ENCODE assay signal across 35 cellular contexts in the genomic region with DNA sequence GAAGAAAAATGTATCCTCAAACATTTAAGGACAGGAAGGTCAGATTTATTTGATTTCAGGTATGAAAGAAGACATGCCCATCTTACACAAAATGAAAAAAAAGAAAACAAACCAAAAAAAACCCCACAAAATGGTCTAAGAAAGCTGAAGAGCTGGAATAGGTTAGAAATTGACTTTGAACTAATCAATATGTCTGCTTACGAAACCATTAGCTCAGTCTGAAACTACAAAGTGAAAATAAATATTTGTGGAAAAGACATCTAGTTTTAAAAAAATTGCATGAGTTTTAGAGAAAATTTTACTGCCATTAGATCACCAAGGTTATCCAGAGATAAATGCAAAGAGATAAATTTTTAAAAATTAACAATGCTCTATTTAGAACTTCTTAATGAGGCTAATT.
"Had no signal": no experiment of that assay in that cellular context is flagged by ENCODE, and none has a peak within 500 bp of the region (broad histone marks: within the 10 kb centered on the region; RNA-seq: fewer than 3 reads in every experiment).

No MANE protein-coding gene starts in this region.

- H3K4me1 ChIP-seq: ascending aorta had no signal

- ATAC-seq: activated CD4-positive, alpha-beta T cell treated with anti-CD3 and anti-CD28 coated beads for 36 hours; activated CD4-positive, CD25-positive, alpha-beta regulatory T cell treated with anti-CD3 and anti-CD28 coated beads, Interleukin-2, amount 50 U/mL, for 24 hours; activated CD8-positive, alpha-beta memory T cell treated with anti-CD3 and anti-CD28 coated beads, Interleukin-2, amount 10 ng/mL, durations not matched to agents 7 days and 5 days; activated CD8-positive, alpha-beta T cell treated with anti-CD3 and anti-CD28 coated beads, Interleukin-2, amount 10 ng/mL, durations not matched to agents 7 days and 5 days; activated naive CD8-positive, alpha-beta T cell treated with anti-CD3 and anti-CD28 coated beads, Interleukin-2, amount 50 U/mL, for 24 hours; T-cell; WTC11 had no signal

- H3K9me3 ChIP-seq: ascending aorta had no signal

- H3K27ac ChIP-seq: ascending aorta, cardiac muscle cell, WERI-Rb-1 had no signal

- H3K9me3 Mint-ChIP-seq: activated CD4-positive, alpha-beta memory T cell treated with anti-CD3 and anti-CD28 coated beads, Interleukin-2, amount 10 ng/mL, durations not matched to agents 7 days and 5 days; activated CD4-positive, alpha-beta T cell treated with anti-CD3 and anti-CD28 coated beads, Interleukin-2, amount 10 ng/mL, durations not matched to agents 7 days and 5 days; activated naive CD4-positive, alpha-beta T cell treated with anti-CD3 and anti-CD28 coated beads, Interleukin-2, amount 10 ng/mL, durations not matched to agents 7 days and 5 days; activated naive CD4-positive, alpha-beta T cell treated with anti-CD3 and anti-CD28 coated beads, Interleukin-2, amount 50 U/mL, for 24 hours; activated naive CD8-positive, alpha-beta T cell treated with anti-CD3 and anti-CD28 coated beads, Interleukin-2, amount 10 ng/mL, durations not matched to agents 7 days and 5 days; activated naive CD8-positive, alpha-beta T cell treated with anti-CD3 and anti-CD28 coated beads, Interleukin-2, amount 50 U/mL, for 24 hours; activated T-cell treated with anti-CD3 and anti-CD28 coated beads, Interleukin-2, amount 50 U/mL, for 24 hours; activated T-helper 2 cell treated with anti-CD3 and anti-CD28 coated beads, Interferon-gamma antibody, Interleukin-2, Interleukin-4, amounts not matched to agents 10 μg/mL and 5 μg/mL and 100 μg/mL, durations not matched to agents 14 hours and 24 hours and 36 hours; brain; T-cell; T-helper 2 cell treated with Interferon-gamma antibody and Interleukin-4, amounts not matched to agents 5 μg/mL and 100 μg/mL, for 36 hours; WTC11 had no signal

- H3K4me1 Mint-ChIP-seq: brain, WTC11 had no signal

- H3K4me3 ChIP-seq: ascending aorta, cardiac muscle cell had no signal

- H3K4me3 Mint-ChIP-seq: activated CD4-positive, alpha-beta memory T cell treated with anti-CD3 and anti-CD28 coated beads, Interleukin-2, amount 10 ng/mL, durations not matched to agents 7 days and 5 days; activated CD4-positive, alpha-beta T cell treated with anti-CD3 and anti-CD28 coated beads for 36 hours; activated CD4-positive, alpha-beta T cell treated with anti-CD3 and anti-CD28 coated beads, Interleukin-2, amount 10 ng/mL, durations not matched to agents 7 days and 5 days; activated CD8-positive, alpha-beta memory T cell treated with anti-CD3 and anti-CD28 coated beads, Interleukin-2, amount 10 ng/mL, durations not matched to agents 7 days and 5 days; activated CD8-positive, alpha-beta T cell treated with anti-CD3 and anti-CD28 coated beads, Interleukin-2, amount 10 ng/mL, durations not matched to agents 7 days and 5 days; activated naive CD4-positive, alpha-beta T cell treated with anti-CD3 and anti-CD28 coated beads, Interleukin-2, amount 10 ng/mL, durations not matched to agents 7 days and 5 days; activated naive CD4-positive, alpha-beta T cell treated with anti-CD3 and anti-CD28 coated beads, Interleukin-2, amount 50 U/mL, for 24 hours; activated naive CD8-positive, alpha-beta T cell; activated naive CD8-positive, alpha-beta T cell treated with anti-CD3 and anti-CD28 coated beads, Interleukin-2, amount 10 ng/mL, durations not matched to agents 7 days and 5 days; activated naive CD8-positive, alpha-beta T cell treated with anti-CD3 and anti-CD28 coated beads, Interleukin-2, amount 50 U/mL, for 24 hours; activated T-cell treated with anti-CD3 and anti-CD28 coated beads, Interleukin-2, amount 50 U/mL, for 24 hours; brain; T-cell; T-helper 2 cell treated with Interferon-gamma antibody and Interleukin-4, amounts not matched to agents 5 μg/mL and 100 μg/mL, for 36 hours; WTC11 had no signal

- H3K27me3 Mint-ChIP-seq: activated CD4-positive, alpha-beta memory T cell treated with anti-CD3 and anti-CD28 coated beads, Interleukin-2, amount 10 ng/mL, durations not matched to agents 7 days and 5 days; activated naive CD4-positive, alpha-beta T cell treated with anti-CD3 and anti-CD28 coated beads, Interleukin-2, amount 10 ng/mL, durations not matched to agents 7 days and 5 days had no signal

- DNase-seq: activated CD4-positive, alpha-beta memory T cell treated with anti-CD3 and anti-CD28 coated beads, Interleukin-2, amount 10 ng/mL, durations not matched to agents 7 days and 5 days; activated CD4-positive, alpha-beta T cell treated with anti-CD3 and anti-CD28 coated beads for 1 hour; activated CD4-positive, alpha-beta T cell treated with anti-CD3 and anti-CD28 coated beads for 36 hours; activated CD4-positive, alpha-beta T cell treated with anti-CD3 and anti-CD28 coated beads for 48 hours; activated CD4-positive, alpha-beta T cell treated with anti-CD3 and anti-CD28 coated beads, Interleukin-2, amount 10 ng/mL, durations not matched to agents 7 days and 5 days; activated CD4-positive, alpha-beta T cell treated with anti-CD3 and anti-CD28 coated beads, Interleukin-2, amount 50 U/mL, for 48 hours; activated CD4-positive, CD25-positive, alpha-beta regulatory T cell; activated CD8-positive, alpha-beta memory T cell treated with anti-CD3 and anti-CD28 coated beads for 24 hours; activated CD8-positive, alpha-beta memory T cell treated with anti-CD3 and anti-CD28 coated beads, Interleukin-2, amount 10 ng/mL, durations not matched to agents 7 days and 5 days; activated CD8-positive, alpha-beta memory T cell treated with anti-CD3 and anti-CD28 coated beads, Interleukin-2, amount 50 U/mL, for 48 hours; activated CD8-positive, alpha-beta T cell treated with anti-CD3 and anti-CD28 coated beads, Interleukin-2, amount 10 ng/mL, durations not matched to agents 7 days and 5 days; activated effector memory CD4-positive, alpha-beta T cell treated with Interleukin-2 at 50 U/mL for 16 hours; activated gamma-delta T cell; activated naive CD4-positive, alpha-beta T cell treated with anti-CD3 and anti-CD28 coated beads, Interleukin-2, amount 10 ng/mL, durations not matched to agents 7 days and 5 days; activated naive CD4-positive, alpha-beta T cell treated with Interleukin-2 at 50 U/mL for 16 hours; activated naive CD8-positive, alpha-beta T cell treated with anti-CD3 and anti-CD28 coated beads, Interleukin-2, amount 10 ng/mL, durations not matched to agents 7 days and 5 days; activated naive CD8-positive, alpha-beta T cell treated with anti-CD3 and anti-CD28 coated beads, Interleukin-2, amount 50 U/mL, for 24 hours; activated T-cell treated with anti-CD3 and anti-CD28 coated beads, Interleukin-2, amount 50 U/mL, for 24 hours; activated T-cell treated with anti-CD3 and anti-CD28 coated beads, Interleukin-2, amount 50 U/mL, for 48 hours; amygdala; anterior cingulate cortex; central memory CD4-positive, alpha-beta T cell; T-cell; T-helper 2 cell; T-helper 9 cell; WERI-Rb-1 had no signal

- H3K27me3 ChIP-seq: ascending aorta, cardiac muscle cell had no signal

- H3K36me3 Mint-ChIP-seq: activated CD8-positive, alpha-beta memory T cell treated with anti-CD3 and anti-CD28 coated beads, Interleukin-2, amount 10 ng/mL, durations not matched to agents 7 days and 5 days; activated naive CD4-positive, alpha-beta T cell treated with anti-CD3 and anti-CD28 coated beads, Interleukin-2, amount 10 ng/mL, durations not matched to agents 7 days and 5 days; activated naive CD4-positive, alpha-beta T cell treated with anti-CD3 and anti-CD28 coated beads, Interleukin-2, amount 50 U/mL, for 24 hours; activated naive CD8-positive, alpha-beta T cell treated with anti-CD3 and anti-CD28 coated beads, Interleukin-2, amount 10 ng/mL, durations not matched to agents 7 days and 5 days; brain; T-cell; WTC11 had no signal

- H3K36me3 ChIP-seq: ascending aorta, cardiac muscle cell, WERI-Rb-1 had no signal

- H3K27ac Mint-ChIP-seq: activated CD4-positive, alpha-beta memory T cell treated with anti-CD3 and anti-CD28 coated beads, Interleukin-2, amount 10 ng/mL, durations not matched to agents 7 days and 5 days; activated CD4-positive, alpha-beta T cell treated with anti-CD3 and anti-CD28 coated beads for 36 hours; activated CD4-positive, alpha-beta T cell treated with anti-CD3 and anti-CD28 coated beads, Interleukin-2, amount 10 ng/mL, durations not matched to agents 7 days and 5 days; activated CD8-positive, alpha-beta memory T cell treated with anti-CD3 and anti-CD28 coated beads, Interleukin-2, amount 10 ng/mL, durations not matched to agents 7 days and 5 days; activated CD8-positive, alpha-beta T cell treated with anti-CD3 and anti-CD28 coated beads, Interleukin-2, amount 10 ng/mL, durations not matched to agents 7 days and 5 days; activated naive CD4-positive, alpha-beta T cell treated with anti-CD3 and anti-CD28 coated beads, Interleukin-2, amount 10 ng/mL, durations not matched to agents 7 days and 5 days; activated naive CD4-positive, alpha-beta T cell treated with anti-CD3 and anti-CD28 coated beads, Interleukin-2, amount 50 U/mL, for 24 hours; activated naive CD8-positive, alpha-beta T cell; activated naive CD8-positive, alpha-beta T cell treated with anti-CD3 and anti-CD28 coated beads, Interleukin-2, amount 10 ng/mL, durations not matched to agents 7 days and 5 days; activated naive CD8-positive, alpha-beta T cell treated with anti-CD3 and anti-CD28 coated beads, Interleukin-2, amount 50 U/mL, for 24 hours; activated T-cell treated with anti-CD3 and anti-CD28 coated beads, Interleukin-2, amount 50 U/mL, for 24 hours; activated T-helper 2 cell treated with anti-CD3 and anti-CD28 coated beads, Interferon-gamma antibody, Interleukin-2, Interleukin-4, amounts not matched to agents 10 μg/mL and 5 μg/mL and 100 μg/mL, durations not matched to agents 14 hours and 24 hours and 36 hours; brain; T-cell; T-helper 2 cell treated with Interferon-gamma antibody and Interleukin-4, amounts not matched to agents 5 μg/mL and 100 μg/mL, for 36 hours; WTC11 had no signal
